2 cellular contexts compared by ENCODE assay signal in the genomic region with DNA sequence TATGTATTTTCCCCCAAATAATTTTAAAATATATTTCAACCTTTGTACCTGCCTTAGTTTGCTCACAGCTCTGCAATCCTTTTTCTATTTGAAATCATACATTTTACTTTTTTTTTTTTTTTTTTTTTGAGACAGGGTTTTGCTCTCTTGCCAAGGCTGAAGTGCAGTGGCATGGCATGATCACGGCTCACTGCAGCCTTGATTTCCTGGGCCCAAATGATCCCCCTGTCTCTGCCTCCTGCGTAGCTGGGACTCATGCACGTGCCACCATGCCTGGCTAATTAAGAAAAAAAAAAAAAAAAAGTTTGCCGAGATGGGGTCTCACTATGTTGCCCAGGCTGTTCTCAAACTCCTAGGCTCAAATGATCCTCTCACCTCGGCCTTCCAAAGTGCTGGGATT.
A peak's percentile ranks its signal among the peaks of the same experiment; 100 is the strongest.
TF ChIP-seq lines count a peak whose summit lies in the region.

No MANE protein-coding gene starts in this region.

TF ChIP-seq in HepG2, 621 proteins besides CTCF, POLR2A, EP300 and RAD21:
- peak; percentile 64 for TF ChIP-seq ZNF121 (CRISPR knock-in tag; IDR thresholded peaks at IDR 0.05)
- TF ChIP-seq, protein P1, sequence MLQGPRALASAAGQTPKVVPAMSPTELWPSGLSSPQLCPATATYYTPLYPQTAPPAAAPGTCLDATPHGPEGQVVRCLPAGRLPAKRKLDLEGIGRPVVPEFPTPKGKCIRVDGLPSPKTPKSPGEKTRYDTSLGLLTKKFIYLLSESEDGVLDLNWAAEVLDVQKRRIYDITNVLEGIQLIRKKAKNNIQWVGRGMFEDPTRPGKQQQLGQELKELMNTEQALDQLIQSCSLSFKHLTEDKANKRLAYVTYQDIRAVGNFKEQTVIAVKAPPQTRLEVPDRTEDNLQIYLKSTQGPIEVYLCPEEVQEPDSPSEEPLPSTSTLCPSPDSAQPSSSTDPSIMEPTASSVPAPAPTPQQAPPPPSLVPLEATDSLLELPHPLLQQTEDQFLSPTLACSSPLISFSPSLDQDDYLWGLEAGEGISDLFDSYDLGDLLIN (CRISPR knock-in tag; IDR thresholded peaks at IDR 0.05; ENCODE audit: borderline replicate concordance): no peak

TF ChIP-seq in HEK293, 187 proteins besides CTCF, POLR2A, EP300 and RAD21:
- TF ChIP-seq, protein P2, sequence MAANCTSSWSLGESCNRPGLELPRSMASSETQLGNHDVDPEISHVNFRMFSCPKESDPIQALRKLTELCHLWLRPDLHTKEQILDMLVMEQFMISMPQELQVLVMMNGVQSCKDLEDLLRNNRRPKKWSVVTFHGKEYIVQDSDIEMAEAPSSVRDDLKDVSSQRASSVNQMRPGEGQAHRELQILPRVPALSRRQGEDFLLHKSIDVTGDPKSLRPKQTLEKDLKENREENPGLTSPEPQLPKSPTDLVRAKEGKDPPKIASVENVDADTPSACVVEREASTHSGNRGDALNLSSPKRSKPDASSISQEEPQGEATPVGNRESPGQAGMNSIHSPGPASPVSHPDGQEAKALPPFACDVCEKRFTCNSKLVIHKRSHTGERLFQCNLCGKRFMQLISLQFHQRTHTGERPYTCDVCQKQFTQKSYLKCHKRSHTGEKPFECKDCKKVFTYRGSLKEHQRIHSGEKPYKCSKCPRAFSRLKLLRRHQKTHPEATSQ (tag by site-specific recombination; IDR thresholded peaks at IDR 0.05): no peak
- TF ChIP-seq ZEB2 (tag by site-specific recombination; IDR thresholded peaks at IDR 0.05) (no peak), ZNF354C (tag by site-specific recombination; IDR thresholded peaks at IDR 0.05; ENCODE audit: borderline replicate concordance, low read depth) (no peak), ZNF121 (tag by site-specific recombination; IDR thresholded peaks at IDR 0.05) (peak; percentile 36; the same call in 1 of the 2 replicates)
TF ChIP-seq in HEK293: peak in this region for 1.
